Comparison of ENCODE assay signal across 26 cellular contexts in genomic region chrX:153992180-153992579, GRCh38. TPM values are rescaled to one million over a fixed set of nuclear protein-coding genes. Genes with fewer than 3 reads are reported as not detected.
A peak's percentile ranks its signal among the peaks of the same experiment; 100 is the strongest.
DNase-seq lines count a peak whose midpoint lies in the region; ATAC-seq lines count a peak whose summit lies in the region.
"Had no signal": no experiment of that assay in that cellular context is flagged by ENCODE, and none has a peak within 500 bp of the region (broad histone marks: within the 10 kb centered on the region; RNA-seq: fewer than 3 reads in every experiment).

No MANE protein-coding gene starts in this region.

- peak; percentile 36 for DNase-seq in SIG-M5 treated with dmso at 0.1 percent for 504 hours (lab: John Stamatoyannopoulos, UW; ENCODE audit: unreplicated experiment)
- DNase-seq in SIG-M5 (lab: John Stamatoyannopoulos, UW) = no peak
- DNase-seq in NOMO-1 treated with DMSO at 0.1 percent for 48 hours (lab: John Stamatoyannopoulos, UW; ENCODE audit: unreplicated experiment) = peak; percentile 63
- DNase-seq in stimulated activated CD4-positive, alpha-beta T cell treated with anti-CD3 and anti-CD28 coated beads, Interleukin-2, amount 100 ng/mL, for 24 hours = no peak
- DNase-seq: 8988T; ACHN; Caco-2; CD8-positive, alpha-beta T cell; H9; HFFc6; Kasumi-1; NCI-H1092; NCI-H1417 treated with DMSO at 0.1 percent for 48 hours; NCI-H1694 treated with DMSO at 0.1 percent for 48 hours; NCI-H2081 treated with DMSO at 0.1 percent for 48 hours; NCI-H2171; NCI-H226; NCI-H510A; NCI-H69; Right ventricle myocardium superior; RPMI8226 had no signal

- H3K4me1 Mint-ChIP-seq in activated T-helper 17 cell treated with anti-CD3 and anti-CD28 coated beads, Interleukin-2, amount 50 U/mL, for 72 hours = peaks cover 8% of the 10 kb centered on the region
- H3K4me1 Mint-ChIP-seq: GM23338, H9 had no signal

- H3K27me3 Mint-ChIP-seq in activated T-helper 17 cell treated with anti-CD3 and anti-CD28 coated beads, Interleukin-2, amount 50 U/mL, for 72 hours = no peaks in the 10 kb centered on the region

- H3K36me3 Mint-ChIP-seq in activated T-helper 17 cell treated with anti-CD3 and anti-CD28 coated beads, Interleukin-2, amount 50 U/mL, for 72 hours (ENCODE audit: low read depth) = no peaks in the 10 kb centered on the region
- H3K36me3 Mint-ChIP-seq: CD8-positive, alpha-beta T cell had no signal

- no peak for ATAC-seq in activated T-helper 17 cell treated with anti-CD3 and anti-CD28 coated beads, Interleukin-2, amount 50 U/mL, for 72 hours (replicated peaks)
- ATAC-seq in GM21381 (IDR thresholded peaks at IDR 0.05; ENCODE audit: unreplicated experiment) (no peak), HG02981 (IDR thresholded peaks at IDR 0.05; ENCODE audit: unreplicated experiment) (no peak)
- ATAC-seq: CD8-positive, alpha-beta T cell; GM23338 had no signal

- peak overlapping the region; percentile 31 for H3K4me3 Mint-ChIP-seq in activated T-helper 17 cell treated with anti-CD3 and anti-CD28 coated beads, Interleukin-2, amount 50 U/mL, for 72 hours
- H3K4me3 Mint-ChIP-seq: CD8-positive, alpha-beta T cell; GM23338; H9; HFFc6 had no signal

- H3K9me3 Mint-ChIP-seq in activated T-helper 17 cell treated with anti-CD3 and anti-CD28 coated beads, Interleukin-2, amount 50 U/mL, for 72 hours = no peaks in the 10 kb centered on the region
- H3K9me3 Mint-ChIP-seq: CD8-positive, alpha-beta T cell; GM23338; HFFc6 had no signal

- H3K27ac Mint-ChIP-seq in activated T-helper 17 cell treated with anti-CD3 and anti-CD28 coated beads, Interleukin-2, amount 50 U/mL, for 72 hours = no peak overlapping the region
- H3K27ac Mint-ChIP-seq: CD8-positive, alpha-beta T cell; GM23338; H9; HFFc6 had no signal

RNA-seq across cellular contexts. Expression of gene TMEM187, which starts 19.6 kb away (rescaled TPM):
- total RNA-seq in activated T-helper 17 cell treated with anti-CD3 and anti-CD28 coated beads, Interleukin-2, amount 50 U/mL, for 72 hours = 1 to 10 TPM; 7.1 to 7.8 TPM

RNA-seq across cellular contexts. Expression of gene HCFC1, which starts 20.6 kb away (rescaled TPM):
- total RNA-seq in activated T-helper 17 cell treated with anti-CD3 and anti-CD28 coated beads, Interleukin-2, amount 50 U/mL, for 72 hours = 100 to 1,000 TPM in 1 of 2 donors, 10 to 100 TPM in 1; 85.5 to 134 TPM

RNA-seq across cellular contexts. Expression of gene IRAK1, which starts 27.5 kb away (rescaled TPM):
- 100 to 1,000 TPM; 113 to 224 TPM for total RNA-seq in activated T-helper 17 cell treated with anti-CD3 and anti-CD28 coated beads, Interleukin-2, amount 50 U/mL, for 72 hours

RNA-seq across cellular contexts. Expression of gene RENBP, which starts 47.7 kb away (rescaled TPM):
- total RNA-seq in activated T-helper 17 cell treated with anti-CD3 and anti-CD28 coated beads, Interleukin-2, amount 50 U/mL, for 72 hours = 1 to 10 TPM; 4.7 to 4.9 TPM
- total RNA-seq: M059J had no signal

RNA-seq across cellular contexts. Expression of gene NAA10, which starts 57.3 kb away (rescaled TPM):
- 100 to 1,000 TPM in 1 of 2 donors, 10 to 100 TPM in 1; 74.7 to 146 TPM for total RNA-seq in activated T-helper 17 cell treated with anti-CD3 and anti-CD28 coated beads, Interleukin-2, amount 50 U/mL, for 72 hours

Comparison
In these comparisons a context has a peak if more than half of its experiments do, and no peak if none do; other contexts are left out.
1. DNase-seq: peak in SIG-M5 treated with dmso at 0.1 percent for 504 hours (single experiment) and NOMO-1 treated with DMSO at 0.1 percent for 48 hours (single experiment); none in SIG-M5 (single experiment) and stimulated activated CD4-positive, alpha-beta T cell treated with anti-CD3 and anti-CD28 coated beads, Interleukin-2, amount 100 ng/mL, for 24 hours (0 of 2).